In the genomic region with DNA sequence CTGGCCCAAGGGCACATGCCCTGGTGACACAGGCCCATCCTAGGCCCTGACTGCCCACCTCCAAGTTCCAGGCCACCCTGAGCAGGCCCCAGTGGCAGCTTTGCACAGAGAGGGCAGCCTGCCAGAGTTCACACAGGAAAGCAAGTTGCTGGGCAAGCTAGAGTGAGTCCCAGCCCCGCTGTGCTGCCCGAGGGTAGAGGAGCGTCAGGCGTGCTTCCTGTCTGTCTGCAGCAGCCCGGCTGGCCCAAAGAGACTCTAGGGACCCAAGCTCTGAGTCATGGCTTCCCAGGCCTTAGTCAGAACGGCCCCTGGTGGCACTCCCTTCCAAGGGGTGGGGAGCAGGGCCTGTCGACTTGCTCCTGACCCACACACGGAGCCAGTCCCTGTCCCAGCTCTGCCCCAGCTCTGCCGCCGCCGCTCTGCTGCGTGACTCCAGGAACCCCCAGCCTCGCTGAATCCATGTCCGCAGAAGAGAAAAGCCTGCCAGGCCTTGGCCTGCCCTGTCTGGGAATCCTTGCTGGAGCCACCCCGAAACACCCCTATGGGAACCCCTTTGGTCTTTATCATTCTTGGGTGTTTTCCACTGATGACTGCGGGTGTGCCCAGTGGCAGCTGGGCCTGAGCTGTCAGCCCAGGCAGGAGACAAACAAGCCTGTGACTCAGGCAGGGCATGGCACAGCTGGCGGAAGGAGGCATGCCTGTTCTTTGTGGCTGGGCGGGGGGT, we compare ENCODE assay signal across 8 cellular contexts.
DNase-seq lines count a peak whose midpoint lies in the region; ATAC-seq and TF ChIP-seq lines count a peak whose summit lies in the region.
"Not testable (repeated sequence)": the region's sequence is repeated elsewhere in the genome, so short reads cannot be mapped to it uniquely, and the experiment has no call there.

No MANE protein-coding gene starts in this region.

- DNase-seq in NB4 (ENCODE audit: low read depth) (peak; percentile 98), epidermal melanocyte (ENCODE audit: insufficient read length, low spot score) (peak; percentile 46), lower leg skin (ENCODE audit: low spot score in 2 of 2) (peak; percentile 87 to 96)
- peak; percentile 53 for DNase-seq in activated CD8-positive, alpha-beta T cell treated with anti-CD3 and anti-CD28 coated beads for 36 hours
- DNase-seq in stimulated activated CD4-positive, alpha-beta T cell treated with anti-CD3 and anti-CD28 coated beads, Interleukin-15, amount 100 ng/mL, for 24 hours: peak; percentile 34

- not testable (repeated sequence) for H3K4me3 ChIP-seq in NB4 (ENCODE audit: low read depth, low read length); lower leg skin (ENCODE audit: low read depth, poor library complexity, severe bottlenecking)

- TF ChIP-seq CTCF in C4-2B (conservative IDR thresholded peaks at IDR 0.05); NB4 (IDR thresholded peaks at IDR 0.05; ENCODE audit: low read depth, low read length); activated CD8-positive, alpha-beta T cell treated with anti-CD3 and anti-CD28 coated beads for 36 hours (IDR thresholded peaks at IDR 0.05); lower leg skin (IDR thresholded peaks at IDR 0.05): not testable (repeated sequence)

- not testable (repeated sequence) for H3K9me3 Mint-ChIP-seq in activated CD8-positive, alpha-beta T cell treated with anti-CD3 and anti-CD28 coated beads for 36 hours

- POLR2A ChIA-PET in activated CD8-positive, alpha-beta T cell treated with anti-CD3 and anti-CD28 coated beads for 36 hours (lab: Charles Lee): not testable (repeated sequence)

- peaks cover 23% of the 10 kb centered on the region for H3K4me1 Mint-ChIP-seq in activated CD8-positive, alpha-beta T cell treated with anti-CD3 and anti-CD28 coated beads for 36 hours (ENCODE audit: low read depth)

- TF ChIP-seq POLR2A in NB4 (IDR thresholded peaks at IDR 0.05; ENCODE audit: extremely low read depth, insufficient read length); lower leg skin (IDR thresholded peaks at IDR 0.05): not testable (repeated sequence)

- H3K27ac ChIP-seq in C4-2B: peak overlapping the region; percentile 2

- H3K36me3 Mint-ChIP-seq in activated CD8-positive, alpha-beta T cell treated with anti-CD3 and anti-CD28 coated beads for 36 hours (ENCODE audit: low read depth): not testable (repeated sequence)

- H3K4me3 Mint-ChIP-seq in activated CD8-positive, alpha-beta T cell treated with anti-CD3 and anti-CD28 coated beads for 36 hours: not testable (repeated sequence)

- ATAC-seq in GM19043 (IDR thresholded peaks at IDR 0.05; ENCODE audit: low read depth, unreplicated experiment): peak; percentile 85
- ATAC-seq in HG02970 (IDR thresholded peaks at IDR 0.05; ENCODE audit: low FRiP score, unreplicated experiment): peak; percentile 48
- peak; percentile 59 for ATAC-seq in activated CD8-positive, alpha-beta T cell treated with anti-CD3 and anti-CD28 coated beads for 36 hours

- CTCF ChIA-PET in activated CD8-positive, alpha-beta T cell treated with anti-CD3 and anti-CD28 coated beads for 36 hours (lab: Charles Lee): interaction anchor here (1.2 kb wide), 1 partner anchor 114 kb away, joined by 5 read pairs; no protein-coding TSS in a partner anchor

- intact Hi-C loops in activated CD8-positive, alpha-beta T cell treated with anti-CD3 and anti-CD28 coated beads for 36 hours (cut with micrococcal nuclease); lower leg skin (cut with DNase I; ENCODE audit: low total_unique reads): not testable (repeated sequence)

- H3K27me3 Mint-ChIP-seq in activated CD8-positive, alpha-beta T cell treated with anti-CD3 and anti-CD28 coated beads for 36 hours: not testable (repeated sequence)

- 8 to 14% methylated on average over 13 of the region's 18 CpGs for WGBS in lower leg skin, 2 donors

- H3K27ac Mint-ChIP-seq in activated CD8-positive, alpha-beta T cell treated with anti-CD3 and anti-CD28 coated beads for 36 hours: peak overlapping the region; percentile 57

Comparison
In these comparisons a context has a peak if more than half of its experiments do, and no peak if none do; other contexts are left out.
1. DNase-seq: peak in every context shown above with its lines; median percentile 98 in NB4; 92 in lower leg skin; 53 in activated CD8-positive, alpha-beta T cell treated with anti-CD3 and anti-CD28 coated beads for 36 hours; 46 in epidermal melanocyte; 34 in stimulated activated CD4-positive, alpha-beta T cell treated with anti-CD3 and anti-CD28 coated beads, Interleukin-15, amount 100 ng/mL, for 24 hours.